In the genomic region with DNA sequence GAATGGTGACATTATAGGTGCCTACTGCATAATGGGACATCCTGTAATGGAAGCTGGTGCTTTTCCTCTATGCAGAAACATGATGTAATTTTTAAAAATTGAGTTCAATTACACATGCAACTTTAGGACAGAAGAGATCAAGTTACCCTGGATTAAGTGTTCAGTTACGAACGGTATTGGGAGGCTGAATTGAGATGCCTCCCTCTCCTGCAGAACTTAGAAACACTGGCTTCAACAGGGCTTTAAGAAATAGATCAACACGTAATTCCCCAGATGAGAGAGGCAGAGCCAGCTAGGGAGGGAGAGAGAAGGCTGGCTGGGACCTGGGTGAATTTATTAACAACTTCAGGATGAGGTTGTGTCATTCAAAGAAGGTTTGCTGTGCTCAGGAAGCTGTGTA, we compare ENCODE assay signal across 20 cellular contexts.
"Had no signal": no experiment of that assay in that cellular context is flagged by ENCODE, and none has a peak within 500 bp of the region (broad histone marks: within the 10 kb centered on the region; RNA-seq: fewer than 3 reads in every experiment).

No MANE protein-coding gene starts in this region.

- FAIRE-seq: endometrium, frontal cortex, kidney had no signal

- H2AFZ ChIP-seq: parathyroid adenoma had no signal

- H3K4me1 ChIP-seq: esophagus squamous epithelium, parathyroid adenoma, right atrium auricular region, stomach, thyroid gland had no signal

- H3K27me3 ChIP-seq: right atrium auricular region, thyroid gland had no signal

- DNase-seq: cortex of kidney; effector memory CD8-positive, alpha-beta T cell; erythroblast; esophagus squamous epithelium; head of caudate nucleus; kidney; stimulated activated CD4-positive, alpha-beta T cell treated with anti-CD3 and anti-CD28 coated beads, Interleukin-2, amount 100 ng/mL, for 24 hours; stimulated activated CD4-positive, alpha-beta T cell treated with anti-CD3 and anti-CD28 coated beads, Interleukin-4, amount 100 ng/mL, for 24 hours; stimulated activated naive CD4-positive, alpha-beta T cell treated with Interleukin-2 at 50 U/mL for 16 hours; stomach; thyroid gland had no signal

- H3K9me3 ChIP-seq: esophagus squamous epithelium, stomach, thyroid gland had no signal

- ATAC-seq: effector memory CD8-positive, alpha-beta T cell; left lobe of liver; natural killer cell treated with Interleukin-12 subunit alpha and Interleukin-12 subunit beta and Interleukin-15 and Interleukin-18, amount 100 ng/mL, for 72 hours; sciatic nerve; stimulated activated effector memory CD8-positive, alpha-beta T cell treated with anti-CD3 and anti-CD28 coated beads, Interleukin-12 subunit alpha, Interleukin-12 subunit beta, amount 100 ng/mL, for 72 hours had no signal

- H3K27ac ChIP-seq: esophagus squamous epithelium, parathyroid adenoma, right atrium auricular region, stomach, thyroid gland had no signal

- H3K36me3 ChIP-seq: esophagus squamous epithelium, right atrium auricular region, stomach, thyroid gland had no signal

- H3K9ac ChIP-seq: parathyroid adenoma had no signal

- H3K79me2 ChIP-seq: parathyroid adenoma had no signal

- H3K4me3 ChIP-seq: esophagus squamous epithelium, lung, right atrium auricular region, stomach, thyroid gland had no signal
